In genomic region chr14:68780358-68781160, GRCh38 we compare ENCODE assay signal across 2 cellular contexts.
TF ChIP-seq lines count a peak whose summit lies in the region.

No MANE protein-coding gene starts in this region.

TF ChIP-seq in HCT116, 20 proteins besides CTCF, POLR2A, EP300 and RAD21:
- TF ChIP-seq SP1 (IDR thresholded peaks at IDR 0.05; ENCODE audit: low read depth) (no peak), REST (IDR thresholded peaks at IDR 0.05; ENCODE audit: low read depth) (no peak), SRF (IDR thresholded peaks at IDR 0.05; ENCODE audit: low read depth) (no peak), TCF7L2 (IDR thresholded peaks at IDR 0.05; ENCODE audit: borderline replicate concordance, extremely low read depth, insufficient read depth, insufficient read length) (no peak), POLR2AphosphoS5 (IDR thresholded peaks at IDR 0.05; ENCODE audit: low read depth, low read length) (no peak), EGR1 (IDR thresholded peaks at IDR 0.05; ENCODE audit: low read depth) (no peak)

TF ChIP-seq in H1, 55 proteins besides CTCF, POLR2A, EP300 and RAD21:
- TF ChIP-seq RBBP5 (IDR thresholded peaks at IDR 0.05; ENCODE audit: borderline replicate concordance, low read depth, low read length) (no peak), TAF7 (optimal IDR thresholded peaks at IDR 0.05; ENCODE audit: borderline replicate concordance, low read depth, low read length) (no peak), TCF12 (IDR thresholded peaks at IDR 0.05; ENCODE audit: low read depth, low read length) (no peak), ATF3 (IDR thresholded peaks at IDR 0.05; ENCODE audit: insufficient read depth, low read depth, low read length) (no peak), ASH2L (IDR thresholded peaks at IDR 0.05; ENCODE audit: low read length) (no peak), USF2 (IDR thresholded peaks at IDR 0.05; ENCODE audit: low read length) (no peak)
TF ChIP-seq in H1: peak in this region for 0.
